In the genomic region with DNA sequence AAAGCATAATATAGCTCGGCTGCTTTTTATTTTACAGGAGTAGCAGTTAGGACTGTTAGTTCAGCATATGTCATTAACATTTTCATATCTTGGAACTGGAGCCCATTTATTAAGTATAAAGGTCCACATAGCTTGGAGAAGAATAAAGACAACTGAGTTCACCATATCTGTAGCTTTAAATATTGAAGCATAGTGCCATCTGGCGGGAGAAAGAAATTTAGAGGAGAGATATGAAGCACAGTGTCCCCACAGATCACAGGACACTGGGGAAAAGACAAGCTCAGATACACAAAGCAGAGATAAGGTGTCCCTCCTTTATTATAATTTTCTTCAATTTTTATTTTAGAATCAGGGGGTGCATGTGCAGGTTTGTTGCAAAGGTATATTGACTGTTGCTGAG, we compare ENCODE assay signal across 8 cellular contexts.
DNase-seq lines count a peak whose midpoint lies in the region; ATAC-seq, FAIRE-seq and TF ChIP-seq lines count a peak whose summit lies in the region.

No MANE protein-coding gene starts in this region.

- no peaks in the 10 kb centered on the region for H3K36me3 Mint-ChIP-seq in HFFc6 (ENCODE audit: low read depth)
- no peaks in the 10 kb centered on the region for H3K36me3 Mint-ChIP-seq in astrocyte (ENCODE audit: low read depth, unreplicated experiment)
- H3K36me3 Mint-ChIP-seq in activated CD8-positive, alpha-beta memory T cell treated with anti-CD3 and anti-CD28 coated beads, Interleukin-2, amount 10 ng/mL, durations not matched to agents 7 days and 5 days = no peaks in the 10 kb centered on the region

- H3K79me2 ChIP-seq in astrocyte (ENCODE audit: insufficient read depth, low read length) (no peaks in the 10 kb centered on the region), keratinocyte (ENCODE audit: control insufficient read depth, insufficient read depth, low read length) (no peaks in the 10 kb centered on the region)

- no peaks in the 10 kb centered on the region for H3K9me1 ChIP-seq in keratinocyte (ENCODE audit: control insufficient read depth, extremely low read depth, insufficient read depth, low read length)

- H3K4me2 ChIP-seq in astrocyte (ENCODE audit: low read length) (no peak overlapping the region), keratinocyte (ENCODE audit: control insufficient read depth, extremely low read depth, insufficient read depth, low read depth, low read length) (no peak overlapping the region)

- WGBS in aorta, 2 donors = 5 to 10% methylated on average over 2 of the region's 2 CpGs

- H3K4me3 Mint-ChIP-seq in HFFc6 = no peak overlapping the region
- no peak overlapping the region for H3K4me3 Mint-ChIP-seq in astrocyte (ENCODE audit: unreplicated experiment)
- no peak overlapping the region for H3K4me3 Mint-ChIP-seq in activated CD8-positive, alpha-beta memory T cell treated with anti-CD3 and anti-CD28 coated beads, Interleukin-2, amount 10 ng/mL, durations not matched to agents 7 days and 5 days

- H3K27me3 Mint-ChIP-seq in HFFc6 (ENCODE audit: insufficient read depth) (peaks cover 4% of the 10 kb centered on the region; the same call in 1 of the 2 replicates), astrocyte (ENCODE audit: low read depth, unreplicated experiment) (no peaks in the 10 kb centered on the region)
- no peaks in the 10 kb centered on the region for H3K27me3 Mint-ChIP-seq in activated CD8-positive, alpha-beta memory T cell treated with anti-CD3 and anti-CD28 coated beads, Interleukin-2, amount 10 ng/mL, durations not matched to agents 7 days and 5 days

- H3K36me3 ChIP-seq in astrocyte (ENCODE audit: insufficient read depth, low read length) (no peaks in the 10 kb centered on the region), keratinocyte (ENCODE audit: control insufficient read depth in 2 of 2, extremely low read depth in 1 of 2, insufficient read depth in 2 of 2, low read length in 2 of 2) (no peaks in the 10 kb centered on the region), aorta (ENCODE audit: control insufficient read depth in 1 of 2, insufficient read depth in 2 of 2, low read length in 1 of 2) (no peaks in the 10 kb centered on the region)

- FAIRE-seq in astrocyte (lab: Jason Lieb, UNC) = no peak
- FAIRE-seq in keratinocyte (lab: Jason Lieb, UNC) = no peak

- no peaks in the 10 kb centered on the region for H3K4me1 ChIP-seq in astrocyte (ENCODE audit: insufficient read depth, low read length)
- no peaks in the 10 kb centered on the region for H3K4me1 ChIP-seq in keratinocyte (ENCODE audit: control insufficient read depth, extremely low read depth, insufficient read depth, low read length)
- no peaks in the 10 kb centered on the region for H3K4me1 ChIP-seq in aorta (ENCODE audit: control insufficient read depth in 1 of 2, insufficient read depth in 2 of 2, low read length in 2 of 2)

- dilution Hi-C loops in keratinocyte (cut with MboI; ENCODE audit: extremely low pct_ligation_motif_present, low sequenced_read_pairs) = no loop called here

- intact Hi-C loops in aorta (cut with DNase I) = no loop called here

- H3K4me1 Mint-ChIP-seq in HFFc6 (ENCODE audit: low read depth) = no peaks in the 10 kb centered on the region
- no peaks in the 10 kb centered on the region for H3K4me1 Mint-ChIP-seq in astrocyte (ENCODE audit: low read depth, unreplicated experiment)
- no peaks in the 10 kb centered on the region for H3K4me1 Mint-ChIP-seq in activated CD8-positive, alpha-beta memory T cell treated with anti-CD3 and anti-CD28 coated beads, Interleukin-2, amount 10 ng/mL, durations not matched to agents 7 days and 5 days

- H3K9me3 ChIP-seq in astrocyte (ENCODE audit: insufficient read depth, low read depth, low read length) = no peaks in the 10 kb centered on the region
- H3K9me3 ChIP-seq in keratinocyte (ENCODE audit: control insufficient read depth, low read depth, low read length) = no peaks in the 10 kb centered on the region
- no peaks in the 10 kb centered on the region for H3K9me3 ChIP-seq in aorta (ENCODE audit: control insufficient read depth, low read length)

- DNase-seq in NCI-H187 (lab: John Stamatoyannopoulos, UW) (peak; percentile 4 to 13), NCI-H187 treated with DMSO at 0.1 percent for 48 hours (lab: John Stamatoyannopoulos, UW) (no peak), HFFc6 (peak; percentile 39), NCI-H2107 treated with DMSO at 0.1 percent for 48 hours (lab: John Stamatoyannopoulos, UW; ENCODE audit: unreplicated experiment) (peak; percentile 26), astrocyte (ENCODE audit: low read depth) (peak; percentile 25), keratinocyte (ENCODE audit: low read depth, low spot score) (no peak), aorta (no peak)
- no peak for DNase-seq in activated CD8-positive, alpha-beta memory T cell treated with anti-CD3 and anti-CD28 coated beads, Interleukin-2, amount 10 ng/mL, durations not matched to agents 7 days and 5 days

- H3K4me3 ChIP-seq in astrocyte (ENCODE audit: insufficient read depth, low read depth, low read length) = no peak overlapping the region
- H3K4me3 ChIP-seq in keratinocyte (ENCODE audit: control insufficient read depth in 2 of 3, extremely low read depth in 1 of 3, insufficient read depth in 2 of 3, low read depth in 1 of 3, low read length in 3 of 3) = no peak overlapping the region
- H3K4me3 ChIP-seq in aorta (ENCODE audit: low read length in 2 of 2) = no peak overlapping the region

- H3K27ac Mint-ChIP-seq in HFFc6 = no peak overlapping the region
- H3K27ac Mint-ChIP-seq in astrocyte (ENCODE audit: unreplicated experiment) = no peak overlapping the region
- no peak overlapping the region for H3K27ac Mint-ChIP-seq in activated CD8-positive, alpha-beta memory T cell treated with anti-CD3 and anti-CD28 coated beads, Interleukin-2, amount 10 ng/mL, durations not matched to agents 7 days and 5 days

- H3K9ac ChIP-seq in astrocyte (ENCODE audit: low read length) (no peak overlapping the region), keratinocyte (ENCODE audit: control insufficient read depth, extremely low read depth, insufficient read depth, low read length) (no peak overlapping the region)

- H4K20me1 ChIP-seq in astrocyte (ENCODE audit: insufficient read depth, low read length) = no peaks in the 10 kb centered on the region
- no peaks in the 10 kb centered on the region for H4K20me1 ChIP-seq in keratinocyte (ENCODE audit: control insufficient read depth, extremely low read depth, insufficient read depth, low read length)

- CTCF ChIA-PET in activated CD8-positive, alpha-beta memory T cell treated with anti-CD3 and anti-CD28 coated beads, Interleukin-2, amount 10 ng/mL, durations not matched to agents 7 days and 5 days (lab: Charles Lee) = interaction anchor here (1.0 to 1.1 kb wide), 2 partner anchors 10 to 1509 kb away, joined by 3 to 4 read pairs; no protein-coding TSS in a partner anchor

- no peaks in the 10 kb centered on the region for H3K9me3 Mint-ChIP-seq in HFFc6
- H3K9me3 Mint-ChIP-seq in astrocyte (ENCODE audit: unreplicated experiment) = no peaks in the 10 kb centered on the region
- H3K9me3 Mint-ChIP-seq in activated CD8-positive, alpha-beta memory T cell treated with anti-CD3 and anti-CD28 coated beads, Interleukin-2, amount 10 ng/mL, durations not matched to agents 7 days and 5 days (ENCODE audit: low read depth) = no peaks in the 10 kb centered on the region

- TF ChIP-seq CTCF in HFFc6 (IDR thresholded peaks at IDR 0.05) (peak; percentile 72), astrocyte (IDR thresholded peaks at IDR 0.05; ENCODE audit: insufficient read depth, low read depth, low read length) (peak; percentile 56), keratinocyte (optimal IDR thresholded peaks at IDR 0.05 in 1 of 3, IDR thresholded peaks at IDR 0.05 in 1 of 3, conservative IDR thresholded peaks at IDR 0.05 in 1 of 3; ENCODE audit: extremely low read depth in 1 of 3, insufficient read depth in 2 of 3, low read length in 3 of 3) (peak; percentile 16 to 34 (median 25))

- no peak for ATAC-seq in activated CD8-positive, alpha-beta memory T cell treated with anti-CD3 and anti-CD28 coated beads, Interleukin-2, amount 10 ng/mL, durations not matched to agents 7 days and 5 days
- ATAC-seq in aorta (ENCODE audit: low FRiP score) = no peak

- H3K27ac ChIP-seq in astrocyte (ENCODE audit: low read depth, low read length) (no peak overlapping the region), keratinocyte (ENCODE audit: control insufficient read depth, insufficient read depth, low read length) (no peak overlapping the region), aorta (ENCODE audit: low read depth in 1 of 2, low read length in 2 of 2) (no peak overlapping the region)

- H2AFZ ChIP-seq in astrocyte (ENCODE audit: low read depth, low read length) = no peak overlapping the region
- H2AFZ ChIP-seq in keratinocyte (ENCODE audit: control insufficient read depth, low read length) = no peak overlapping the region

- no peaks in the 10 kb centered on the region for H3K27me3 ChIP-seq in astrocyte (ENCODE audit: insufficient read depth, low read length)
- no peaks in the 10 kb centered on the region for H3K27me3 ChIP-seq in keratinocyte (ENCODE audit: control insufficient read depth, extremely low read depth, insufficient read depth, low read length)
- no peaks in the 10 kb centered on the region for H3K27me3 ChIP-seq in aorta (ENCODE audit: control insufficient read depth in 1 of 2, insufficient read depth in 2 of 2, low read length in 1 of 2)

Comparison
In these comparisons a context has a peak if more than half of its experiments do, and no peak if none do; other contexts are left out.
1. DNase-seq: peak in NCI-H187 (2 of 2), HFFc6 (single experiment), NCI-H2107 treated with DMSO at 0.1 percent for 48 hours (single experiment) and astrocyte (single experiment); none in NCI-H187 treated with DMSO at 0.1 percent for 48 hours (single experiment), keratinocyte (single experiment), activated CD8-positive, alpha-beta memory T cell treated with anti-CD3 and anti-CD28 coated beads, Interleukin-2, amount 10 ng/mL, durations not matched to agents 7 days and 5 days (single experiment) and aorta (0 of 2).
2. Peak in every context shown above with its lines, with median percentiles within 50 percentile points of each other: CTCF ChIP-seq.